ENCODE assay signal across 8 cellular contexts in the genomic region with DNA sequence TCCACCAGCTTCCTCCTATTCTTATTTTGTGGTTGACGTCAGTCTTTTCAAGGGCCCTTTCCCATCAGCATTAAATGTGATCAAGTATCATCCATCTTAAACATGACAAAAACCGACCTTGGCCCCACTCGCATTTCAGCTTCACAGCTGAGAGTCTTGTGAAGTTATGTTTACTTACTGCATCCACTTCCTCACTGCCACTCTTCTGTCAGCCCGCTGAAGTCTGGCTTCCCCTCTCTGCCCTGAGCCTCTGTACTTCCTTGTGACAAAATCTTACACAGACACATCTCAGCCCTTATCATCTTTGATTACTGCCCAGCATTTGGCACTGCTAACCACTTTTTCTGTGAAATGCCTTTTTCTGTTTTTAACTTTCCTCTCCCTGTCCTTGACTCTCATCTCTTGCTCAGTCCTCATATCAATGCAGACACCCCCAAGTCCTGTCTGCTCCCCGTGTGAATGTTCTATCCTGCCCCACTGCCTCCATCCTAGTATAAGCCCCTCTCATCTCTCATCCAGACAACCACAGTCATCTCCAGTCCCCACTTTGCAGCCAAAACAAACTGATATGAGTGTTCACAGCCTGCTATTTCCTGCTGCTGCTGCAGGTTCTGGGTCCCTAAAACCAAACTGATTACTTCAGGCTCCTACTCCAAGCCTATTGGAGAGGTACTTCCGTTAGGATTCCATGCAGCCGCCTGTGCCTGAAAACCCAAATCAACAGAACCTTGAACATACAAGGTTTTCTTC. TPM values are rescaled to one million over a fixed set of nuclear protein-coding genes. Genes with fewer than 3 reads are reported as not detected.
DNase-seq lines count a peak whose midpoint lies in the region; ATAC-seq and TF ChIP-seq lines count a peak whose summit lies in the region.

No MANE protein-coding gene starts in this region.

- H3K27me3 Mint-ChIP-seq in activated CD4-positive, alpha-beta T cell treated with anti-CD3 and anti-CD28 coated beads, Interleukin-2, amount 10 ng/mL, durations not matched to agents 7 days and 5 days = no peaks in the 10 kb centered on the region
- no peaks in the 10 kb centered on the region for H3K27me3 Mint-ChIP-seq in T-cell

- H3K27ac Mint-ChIP-seq in activated CD4-positive, alpha-beta T cell treated with anti-CD3 and anti-CD28 coated beads, Interleukin-2, amount 10 ng/mL, durations not matched to agents 7 days and 5 days = peak overlapping the region; percentile 94
- H3K27ac Mint-ChIP-seq in T-cell = peak overlapping the region; percentile 97

- peak overlapping the region; percentile 59 for H3K4me3 Mint-ChIP-seq in activated CD4-positive, alpha-beta T cell treated with anti-CD3 and anti-CD28 coated beads, Interleukin-2, amount 10 ng/mL, durations not matched to agents 7 days and 5 days
- peak overlapping the region; percentile 51 to 67 (median 59) for H3K4me3 Mint-ChIP-seq in T-cell

- POLR2A ChIA-PET in activated CD4-positive, alpha-beta T cell treated with anti-CD3 and anti-CD28 coated beads, Interleukin-2, amount 10 ng/mL, durations not matched to agents 7 days and 5 days (lab: Charles Lee) = no interaction called here
- POLR2A ChIA-PET in T-cell (lab: Charles Lee) = interaction anchor here (0.5 to 1.2 kb wide), 4 partner anchors 14 to 23 kb away, joined by 3 to 4 read pairs (median 4); no protein-coding TSS in a partner anchor

- H3K9me3 Mint-ChIP-seq in activated CD4-positive, alpha-beta T cell treated with anti-CD3 and anti-CD28 coated beads, Interleukin-2, amount 10 ng/mL, durations not matched to agents 7 days and 5 days = no peaks in the 10 kb centered on the region
- no peaks in the 10 kb centered on the region for H3K9me3 Mint-ChIP-seq in T-cell

- peaks cover 2% of the 10 kb centered on the region for H3K36me3 Mint-ChIP-seq in activated CD4-positive, alpha-beta T cell treated with anti-CD3 and anti-CD28 coated beads, Interleukin-2, amount 10 ng/mL, durations not matched to agents 7 days and 5 days (ENCODE audit: low read depth)
- peaks cover 3% of the 10 kb centered on the region for H3K36me3 Mint-ChIP-seq in T-cell

- CTCF ChIA-PET in activated CD4-positive, alpha-beta T cell treated with anti-CD3 and anti-CD28 coated beads, Interleukin-2, amount 10 ng/mL, durations not matched to agents 7 days and 5 days (lab: Charles Lee) = interaction anchor here (0.6 to 2.6 kb wide), 7 partner anchors 9 to 28 kb away, joined by 3 to 10 read pairs (median 3); no protein-coding TSS in a partner anchor
- CTCF ChIA-PET in T-cell (lab: Charles Lee) = no interaction called here

- H3K4me1 Mint-ChIP-seq in activated CD4-positive, alpha-beta T cell treated with anti-CD3 and anti-CD28 coated beads, Interleukin-2, amount 10 ng/mL, durations not matched to agents 7 days and 5 days = peaks cover 45% of the 10 kb centered on the region
- peaks cover 38 to 46% (median 45%) of the 10 kb centered on the region in 3 donors for H3K4me1 Mint-ChIP-seq in T-cell

- ATAC-seq in T-cell (replicated peaks in 1 of 4) = peak; percentile 83 to 97 (median 92)
- peak; percentile 50 for ATAC-seq in stimulated activated naive CD8-positive, alpha-beta T cell treated with anti-CD3 and anti-CD28 coated beads, Interleukin-15, Interleukin-2, amounts not matched to agents 100 U/mL and 50 U/mL, for 24 hours
- ATAC-seq in HG02642 (IDR thresholded peaks at IDR 0.05; ENCODE audit: poor library complexity, unreplicated experiment) = no peak

- peak; percentile 57 for DNase-seq in activated CD4-positive, alpha-beta T cell treated with anti-CD3 and anti-CD28 coated beads, Interleukin-2, amount 10 ng/mL, durations not matched to agents 7 days and 5 days
- DNase-seq in activated CD4-positive, alpha-beta T cell treated with anti-CD3 and anti-CD28 coated beads, Interleukin-2, amount 50 U/mL, for 4 hours = no peak
- DNase-seq in T-cell (peak; percentile 28 to 72 (median 54)), fibroblast of the aortic adventitia (ENCODE audit: low read depth) (peak; percentile 34), COLO668 (lab: John Stamatoyannopoulos, UW; ENCODE audit: unreplicated experiment) (no peak), RKO (ENCODE audit: low spot score) (no peak)
- DNase-seq in stimulated activated naive CD8-positive, alpha-beta T cell treated with anti-CD3 and anti-CD28 coated beads, Interleukin-15, Interleukin-2, amounts not matched to agents 100 U/mL and 50 U/mL, for 24 hours = peak; percentile 33

- H3K4me3 ChIP-seq in fibroblast of the aortic adventitia (ENCODE audit: low read depth, low read length) = no peak overlapping the region

- TF ChIP-seq CTCF in fibroblast of the aortic adventitia (IDR thresholded peaks at IDR 0.05; ENCODE audit: insufficient read depth, low read length) = no peak

RNA-seq across cellular contexts. Expression of a gene that starts 31.4 kb away (rescaled TPM):
- total RNA-seq in activated CD4-positive, alpha-beta T cell treated with anti-CD3 and anti-CD28 coated beads, Interleukin-2, amount 10 ng/mL, durations not matched to agents 7 days and 5 days = 10 to 100 TPM; 39.6 to 47.0 TPM
- total RNA-seq in T-cell = 100 to 1,000 TPM in 1 of 5 donors, 10 to 100 TPM in 3, 1 to 10 TPM in 1; 9.7 to 144 (median 18.5) TPM
- 26.3 and 44.4 TPM in 2 replicates for total RNA-seq in fibroblast of the aortic adventitia (ENCODE audit: low replicate concordance)

Comparison
In these comparisons a context has a peak if more than half of its experiments do, and no peak if none do; other contexts are left out.
1. DNase-seq: peak in activated CD4-positive, alpha-beta T cell treated with anti-CD3 and anti-CD28 coated beads, Interleukin-2, amount 10 ng/mL, durations not matched to agents 7 days and 5 days (single experiment), T-cell (34 of 34), fibroblast of the aortic adventitia (single experiment) and stimulated activated naive CD8-positive, alpha-beta T cell treated with anti-CD3 and anti-CD28 coated beads, Interleukin-15, Interleukin-2, amounts not matched to agents 100 U/mL and 50 U/mL, for 24 hours (single experiment); none in activated CD4-positive, alpha-beta T cell treated with anti-CD3 and anti-CD28 coated beads, Interleukin-2, amount 50 U/mL, for 4 hours (0 of 2), COLO668 (single experiment) and RKO (single experiment).